In genomic region chr1:8162168-8162567, GRCh38 we compare ENCODE assay signal across 19 cellular contexts.
"Had no signal": no experiment of that assay in that cellular context is flagged by ENCODE, and none has a peak within 500 bp of the region (broad histone marks: within the 10 kb centered on the region; RNA-seq: fewer than 3 reads in every experiment).

No MANE protein-coding gene starts in this region.

- H3K27ac ChIP-seq: brain microvascular endothelial cell, gastrocnemius medialis, heart left ventricle, suprapubic skin, upper lobe of left lung, WERI-Rb-1 had no signal

- H3K9me3 Mint-ChIP-seq: activated T-helper 17 cell treated with anti-CD3 and anti-CD28 coated beads, Interleukin-2, amount 50 U/mL, for 72 hours; immature natural killer cell; memory B cell; T-helper 1 cell treated with Interleukin-12 subunit alpha and Interleukin-12 subunit beta and Interleukin-4 antibody, amounts not matched to agents 30 μg/mL and 1 μg/mL, for 36 hours had no signal

- DNase-seq: activated CD4-positive, alpha-beta T cell treated with anti-CD3 and anti-CD28 coated beads, Interleukin-2, amount 50 U/mL, for 48 hours; activated naive CD4-positive, alpha-beta T cell treated with anti-CD3 and anti-CD28 coated beads, Interleukin-2, amount 50 U/mL, for 16 hours; amygdala; brain microvascular endothelial cell; endodermal cell; gastrocnemius medialis; heart left ventricle; immature natural killer cell; right cardiac atrium; stimulated activated naive CD8-positive, alpha-beta T cell treated with anti-CD3 and anti-CD28 coated beads, Interleukin-15, Interleukin-2, amounts not matched to agents 100 U/mL and 50 U/mL, for 24 hours; upper lobe of left lung; WERI-Rb-1 had no signal

- H3K4me1 ChIP-seq: heart left ventricle had no signal

- H3K36me3 ChIP-seq: brain microvascular endothelial cell, gastrocnemius medialis, heart left ventricle, suprapubic skin, upper lobe of left lung, WERI-Rb-1 had no signal

- H3K4me3 Mint-ChIP-seq: activated T-helper 17 cell treated with anti-CD3 and anti-CD28 coated beads, Interleukin-2, amount 50 U/mL, for 72 hours; endodermal cell; immature natural killer cell; memory B cell; nephron; T-helper 1 cell treated with Interleukin-12 subunit alpha and Interleukin-12 subunit beta and Interleukin-4 antibody, amounts not matched to agents 30 μg/mL and 1 μg/mL, for 36 hours had no signal

- H3K36me3 Mint-ChIP-seq: memory B cell had no signal

- H3K4me2 ChIP-seq: smooth muscle cell had no signal

- H3K4me3 ChIP-seq: gastrocnemius medialis, heart left ventricle, smooth muscle cell, suprapubic skin, upper lobe of left lung had no signal

- H3K4me1 Mint-ChIP-seq: memory B cell had no signal

- H3K27ac Mint-ChIP-seq: activated T-helper 17 cell treated with anti-CD3 and anti-CD28 coated beads, Interleukin-2, amount 50 U/mL, for 72 hours; endodermal cell; memory B cell; progenitor cell of endocrine pancreas; T-helper 1 cell treated with Interleukin-12 subunit alpha and Interleukin-12 subunit beta and Interleukin-4 antibody, amounts not matched to agents 30 μg/mL and 1 μg/mL, for 36 hours had no signal

- H3K27me3 ChIP-seq: brain microvascular endothelial cell, gastrocnemius medialis, heart left ventricle, suprapubic skin, upper lobe of left lung had no signal

- H3K9me3 ChIP-seq: gastrocnemius medialis, heart left ventricle, suprapubic skin, upper lobe of left lung had no signal

- ATAC-seq: activated T-helper 17 cell treated with anti-CD3 and anti-CD28 coated beads, Interleukin-2, amount 50 U/mL, for 72 hours; gastrocnemius medialis; heart left ventricle; right cardiac atrium; stimulated activated naive CD8-positive, alpha-beta T cell treated with anti-CD3 and anti-CD28 coated beads, Interleukin-15, Interleukin-2, amounts not matched to agents 100 U/mL and 50 U/mL, for 24 hours had no signal

- H3K27me3 Mint-ChIP-seq: activated T-helper 17 cell treated with anti-CD3 and anti-CD28 coated beads, Interleukin-2, amount 50 U/mL, for 72 hours; progenitor cell of endocrine pancreas had no signal
